19 cellular contexts compared by ENCODE assay signal in genomic region chr1:244315996-244316395, GRCh38.
A peak's percentile ranks its signal among the peaks of the same experiment; 100 is the strongest.
DNase-seq lines count a peak whose midpoint lies in the region; ATAC-seq and TF ChIP-seq lines count a peak whose summit lies in the region.
"Had no signal": no experiment of that assay in that cellular context is flagged by ENCODE, and none has a peak within 500 bp of the region (broad histone marks: within the 10 kb centered on the region; RNA-seq: fewer than 3 reads in every experiment).

No MANE protein-coding gene starts in this region.

- no peaks in the 10 kb centered on the region for H3K9me3 Mint-ChIP-seq in activated CD8-positive, alpha-beta T cell treated with anti-CD3 and anti-CD28 coated beads, Interleukin-2, amount 10 ng/mL, durations not matched to agents 7 days and 5 days (ENCODE audit: insufficient read depth)
- no peaks in the 10 kb centered on the region for H3K9me3 Mint-ChIP-seq in activated CD8-positive, alpha-beta T cell treated with anti-CD3 and anti-CD28 coated beads for 36 hours
- no peaks in the 10 kb centered on the region for H3K9me3 Mint-ChIP-seq in natural killer cell
- H3K9me3 Mint-ChIP-seq: CD8-positive, alpha-beta T cell; HFFc6 had no signal

- H3K27me3 Mint-ChIP-seq in activated CD8-positive, alpha-beta T cell treated with anti-CD3 and anti-CD28 coated beads, Interleukin-2, amount 10 ng/mL, durations not matched to agents 7 days and 5 days (ENCODE audit: low read depth) = no peaks in the 10 kb centered on the region
- H3K27me3 Mint-ChIP-seq in activated CD8-positive, alpha-beta T cell treated with anti-CD3 and anti-CD28 coated beads for 36 hours = no peaks in the 10 kb centered on the region
- no peaks in the 10 kb centered on the region for H3K27me3 Mint-ChIP-seq in natural killer cell (ENCODE audit: low read depth in 2 of 2)

- peaks cover 6% of the 10 kb centered on the region for H3K36me3 Mint-ChIP-seq in activated CD8-positive, alpha-beta T cell treated with anti-CD3 and anti-CD28 coated beads, Interleukin-2, amount 10 ng/mL, durations not matched to agents 7 days and 5 days (ENCODE audit: low read depth)
- no peaks in the 10 kb centered on the region for H3K36me3 Mint-ChIP-seq in activated CD8-positive, alpha-beta T cell treated with anti-CD3 and anti-CD28 coated beads for 36 hours (ENCODE audit: low read depth)
- H3K36me3 Mint-ChIP-seq in natural killer cell = no peaks in the 10 kb centered on the region
- H3K36me3 Mint-ChIP-seq: CD8-positive, alpha-beta T cell had no signal

- no peaks in the 10 kb centered on the region for H4K20me1 ChIP-seq in osteoblast (ENCODE audit: insufficient read depth, low read length)
- H4K20me1 ChIP-seq: BLaER1 had no signal

- H3K4me1 ChIP-seq in osteoblast (ENCODE audit: insufficient read depth, low read length) (peaks cover 21% of the 10 kb centered on the region), vagina (peaks cover 19% of the 10 kb centered on the region)

- no peak overlapping the region for H3K27ac ChIP-seq in osteoblast (ENCODE audit: low read depth, low read length)
- H3K27ac ChIP-seq in vagina = no peak overlapping the region
- H3K27ac ChIP-seq: BLaER1 had no signal

- H3K36me3 ChIP-seq in osteoblast (ENCODE audit: insufficient read depth, low read length) (no peaks in the 10 kb centered on the region), vagina (no peaks in the 10 kb centered on the region)
- H3K36me3 ChIP-seq: BLaER1 had no signal

- H3K9me3 ChIP-seq in osteoblast (ENCODE audit: low read depth, low read length) (no peaks in the 10 kb centered on the region), vagina (no peaks in the 10 kb centered on the region)
- H3K9me3 ChIP-seq: BLaER1 had no signal

- intact Hi-C loops in activated CD8-positive, alpha-beta T cell treated with anti-CD3 and anti-CD28 coated beads for 36 hours (cut with micrococcal nuclease) = no loop called here
- intact Hi-C loops in natural killer cell (cut with micrococcal nuclease) = loop anchor here (5.0 kb wide), 2 partner anchors 656 to 809 kb away; no protein-coding TSS in a partner anchor
- intact Hi-C loops in vagina (cut with DNase I) = no loop called here

- H3K79me2 ChIP-seq in osteoblast (ENCODE audit: insufficient read depth, low read length) = no peaks in the 10 kb centered on the region

- no peak overlapping the region for H3K4me3 Mint-ChIP-seq in activated CD8-positive, alpha-beta T cell treated with anti-CD3 and anti-CD28 coated beads, Interleukin-2, amount 10 ng/mL, durations not matched to agents 7 days and 5 days
- H3K4me3 Mint-ChIP-seq in activated CD8-positive, alpha-beta T cell treated with anti-CD3 and anti-CD28 coated beads for 36 hours = no peak overlapping the region
- H3K4me3 Mint-ChIP-seq in natural killer cell = no peak overlapping the region
- H3K4me3 Mint-ChIP-seq: CD14-positive monocyte; CD8-positive, alpha-beta T cell; HFFc6 had no signal

- TF ChIP-seq CTCF in activated CD8-positive, alpha-beta T cell treated with anti-CD3 and anti-CD28 coated beads for 36 hours (IDR thresholded peaks at IDR 0.05) = no peak
- no peak for TF ChIP-seq CTCF in natural killer cell (IDR thresholded peaks at IDR 0.05)
- TF ChIP-seq CTCF in osteoblast (IDR thresholded peaks at IDR 0.05; ENCODE audit: extremely low read depth, low read depth, low read length) = no peak
- no peak for TF ChIP-seq CTCF in vagina (IDR thresholded peaks at IDR 0.05)

- no peak overlapping the region for H3K27ac Mint-ChIP-seq in activated CD8-positive, alpha-beta T cell treated with anti-CD3 and anti-CD28 coated beads, Interleukin-2, amount 10 ng/mL, durations not matched to agents 7 days and 5 days
- no peak overlapping the region for H3K27ac Mint-ChIP-seq in activated CD8-positive, alpha-beta T cell treated with anti-CD3 and anti-CD28 coated beads for 36 hours
- peak overlapping the region; percentile 77 to 88 for H3K27ac Mint-ChIP-seq in natural killer cell
- H3K27ac Mint-ChIP-seq: CD8-positive, alpha-beta T cell; HFFc6 had no signal

- H3K4me3 ChIP-seq in osteoblast (ENCODE audit: insufficient read depth, low read length) (no peak overlapping the region), vagina (no peak overlapping the region)
- H3K4me3 ChIP-seq: BLaER1, GM12878 had no signal

- H3K27me3 ChIP-seq in osteoblast (ENCODE audit: insufficient read depth, low read length) = no peaks in the 10 kb centered on the region
- no peaks in the 10 kb centered on the region for H3K27me3 ChIP-seq in vagina
- H3K27me3 ChIP-seq: BLaER1 had no signal

- no peak for ATAC-seq in activated CD8-positive, alpha-beta T cell treated with anti-CD3 and anti-CD28 coated beads, Interleukin-2, amount 10 ng/mL, durations not matched to agents 7 days and 5 days
- ATAC-seq in activated CD8-positive, alpha-beta T cell treated with anti-CD3 and anti-CD28 coated beads for 36 hours = no peak
- no peak for ATAC-seq in natural killer cell
- ATAC-seq in HG03045 (IDR thresholded peaks at IDR 0.05; ENCODE audit: unreplicated experiment) = no peak
- no peak for ATAC-seq in HG03280 (IDR thresholded peaks at IDR 0.05; ENCODE audit: unreplicated experiment)
- ATAC-seq: CD8-positive, alpha-beta T cell; GM12878; HCT116 had no signal

- H3K4me1 Mint-ChIP-seq in activated CD8-positive, alpha-beta T cell treated with anti-CD3 and anti-CD28 coated beads, Interleukin-2, amount 10 ng/mL, durations not matched to agents 7 days and 5 days (ENCODE audit: low read depth) = peaks cover 24% of the 10 kb centered on the region
- H3K4me1 Mint-ChIP-seq in activated CD8-positive, alpha-beta T cell treated with anti-CD3 and anti-CD28 coated beads for 36 hours (ENCODE audit: low read depth) = peaks cover 17% of the 10 kb centered on the region
- H3K4me1 Mint-ChIP-seq in natural killer cell = peaks cover 64 to 74% of the 10 kb centered on the region in 2 donors

- peak; percentile 13 for DNase-seq in activated CD8-positive, alpha-beta T cell treated with anti-CD3 and anti-CD28 coated beads, Interleukin-2, amount 10 ng/mL, durations not matched to agents 7 days and 5 days
- no peak for DNase-seq in activated CD8-positive, alpha-beta T cell treated with anti-CD3 and anti-CD28 coated beads for 36 hours
- DNase-seq in natural killer cell (no peak), osteoblast (ENCODE audit: insufficient read length, low spot score, missing footprints) (no peak), vagina (ENCODE audit: extremely low spot score in 2 of 2) (peak; percentile 37 to 52), T1000 (lab: John Stamatoyannopoulos, UW) (no peak)
- DNase-seq: 8988T; Calu3; CD8-positive, alpha-beta T cell; DMS79 treated with DMSO at 0.1 percent for 48 hours; GOT3; H7 had no signal

- POLR2A ChIA-PET in activated CD8-positive, alpha-beta T cell treated with anti-CD3 and anti-CD28 coated beads, Interleukin-2, amount 10 ng/mL, durations not matched to agents 7 days and 5 days (lab: Charles Lee) = interaction anchor here (0.6 kb wide), 1 partner anchor 288 kb away, joined by 3 read pairs; no protein-coding TSS in a partner anchor
- POLR2A ChIA-PET in activated CD8-positive, alpha-beta T cell treated with anti-CD3 and anti-CD28 coated beads for 36 hours (lab: Charles Lee) = no interaction called here

- H2AFZ ChIP-seq in osteoblast (ENCODE audit: low read length) = no peak overlapping the region

- H3K4me2 ChIP-seq in osteoblast (ENCODE audit: insufficient read depth, low read length) = peak overlapping the region; percentile 20
- H3K4me2 ChIP-seq: BLaER1 had no signal

- no peak for TF ChIP-seq POLR2A in vagina (IDR thresholded peaks at IDR 0.05)

- CTCF ChIA-PET in activated CD8-positive, alpha-beta T cell treated with anti-CD3 and anti-CD28 coated beads, Interleukin-2, amount 10 ng/mL, durations not matched to agents 7 days and 5 days (lab: Charles Lee) = no interaction called here
- CTCF ChIA-PET in activated CD8-positive, alpha-beta T cell treated with anti-CD3 and anti-CD28 coated beads for 36 hours (lab: Charles Lee) = no interaction called here

Comparison
In these comparisons a context has a peak if more than half of its experiments do, and no peak if none do; other contexts are left out.
1. DNase-seq: peak in activated CD8-positive, alpha-beta T cell treated with anti-CD3 and anti-CD28 coated beads, Interleukin-2, amount 10 ng/mL, durations not matched to agents 7 days and 5 days (single experiment) and vagina (2 of 2); none in activated CD8-positive, alpha-beta T cell treated with anti-CD3 and anti-CD28 coated beads for 36 hours (single experiment), natural killer cell (single experiment), osteoblast (single experiment) and T1000 (single experiment).
2. H3K27ac Mint-ChIP-seq: peak in natural killer cell (2 of 2); none in activated CD8-positive, alpha-beta T cell treated with anti-CD3 and anti-CD28 coated beads, Interleukin-2, amount 10 ng/mL, durations not matched to agents 7 days and 5 days (single experiment) and activated CD8-positive, alpha-beta T cell treated with anti-CD3 and anti-CD28 coated beads for 36 hours (single experiment).